In genomic region chr12:121765573-121765972, GRCh38 we compare ENCODE assay signal across 12 cellular contexts. TPM values are rescaled to one million over a fixed set of nuclear protein-coding genes. Genes with fewer than 3 reads are reported as not detected.
DNase-seq lines count a peak whose midpoint lies in the region; ATAC-seq and TF ChIP-seq lines count a peak whose summit lies in the region.
"Had no signal": no experiment of that assay in that cellular context is flagged by ENCODE, and none has a peak within 500 bp of the region (broad histone marks: within the 10 kb centered on the region; RNA-seq: fewer than 3 reads in every experiment).

No MANE protein-coding gene starts in this region.

- WGBS in esophagus muscularis mucosa = 43% methylated on average over 4 of the region's 5 CpGs

- no peaks in the 10 kb centered on the region for H3K27me3 Mint-ChIP-seq in osteocyte (ENCODE audit: unreplicated experiment)

- H3K4me1 Mint-ChIP-seq in osteocyte (ENCODE audit: unreplicated experiment) = peaks cover 35% of the 10 kb centered on the region

- H3K27ac Mint-ChIP-seq in osteocyte (ENCODE audit: unreplicated experiment) = no peak overlapping the region
- H3K27ac Mint-ChIP-seq: immature natural killer cell had no signal

- ATAC-seq in GM18498 (IDR thresholded peaks at IDR 0.05; ENCODE audit: unreplicated experiment) (no peak), GM18511 (IDR thresholded peaks at IDR 0.05; ENCODE audit: unreplicated experiment) (no peak)
- ATAC-seq: right cardiac atrium had no signal

- no peak overlapping the region for H3K4me3 Mint-ChIP-seq in osteocyte (ENCODE audit: unreplicated experiment)
- H3K4me3 Mint-ChIP-seq: immature natural killer cell had no signal

- H3K27ac ChIP-seq in esophagus muscularis mucosa (replicated peaks in 1 of 4) = peak overlapping the region; percentile 35 to 73 (median 64)
- H3K27ac ChIP-seq: cardiac muscle cell had no signal

- H3K9me3 ChIP-seq in esophagus muscularis mucosa = no peaks in the 10 kb centered on the region

- no peak for TF ChIP-seq POLR2A in esophagus muscularis mucosa (IDR thresholded peaks at IDR 0.05; ENCODE audit: low read depth)

- DNase-seq in GM04503 (ENCODE audit: low read depth) (peak; percentile 32), esophagus muscularis mucosa (ENCODE audit: extremely low spot score) (no peak), skeletal muscle cell (ENCODE audit: low read depth) (peak; percentile 82), osteocyte (ENCODE audit: extremely low spot score, unreplicated experiment) (no peak), NCI-H2196 treated with DMSO at 0.1 percent for 48 hours (lab: John Stamatoyannopoulos, UW; ENCODE audit: unreplicated experiment) (no peak)
- DNase-seq: activated CD4-positive, alpha-beta T cell treated with anti-CD3 and anti-CD28 coated beads for 4 hours; immature natural killer cell had no signal

- H3K27me3 ChIP-seq in esophagus muscularis mucosa = no peaks in the 10 kb centered on the region
- H3K27me3 ChIP-seq: cardiac muscle cell had no signal

- H3K4me3 ChIP-seq in esophagus muscularis mucosa (no peak overlapping the region), skeletal muscle cell (ENCODE audit: low read depth, low read length) (no peak overlapping the region)
- H3K4me3 ChIP-seq: cardiac muscle cell had no signal

- no peaks in the 10 kb centered on the region for H3K36me3 Mint-ChIP-seq in osteocyte (ENCODE audit: unreplicated experiment)
- H3K36me3 Mint-ChIP-seq: immature natural killer cell had no signal

- H3K36me3 ChIP-seq in esophagus muscularis mucosa = peaks cover 0 to 4% (median 2%) of the 10 kb centered on the region in 4 donors
- H3K36me3 ChIP-seq: cardiac muscle cell had no signal

- intact Hi-C loops in esophagus muscularis mucosa (cut with DNase I) = no loop called here

- H3K4me1 ChIP-seq in esophagus muscularis mucosa = peaks cover 46 to 69% (median 59%) of the 10 kb centered on the region in 4 donors

- no peak for TF ChIP-seq EP300 in esophagus muscularis mucosa (IDR thresholded peaks at IDR 0.05)

- no peaks in the 10 kb centered on the region for H3K9me3 Mint-ChIP-seq in osteocyte (ENCODE audit: unreplicated experiment)
- H3K9me3 Mint-ChIP-seq: immature natural killer cell had no signal

- TF ChIP-seq CTCF in esophagus muscularis mucosa (IDR thresholded peaks at IDR 0.05) (no peak), osteocyte (IDR thresholded peaks at IDR 0.05) (no peak)

TF ChIP-seq in PFSK-1, 5 proteins besides CTCF, POLR2A, EP300 and RAD21:
- TF ChIP-seq REST (IDR thresholded peaks at IDR 0.05; ENCODE audit: insufficient read depth in 1 of 2, low read depth in 2 of 2, low read length in 2 of 2) (0 out of 4 replicates have a peak, but pooled peaks of 1 of the 2 experiments have one; percentile 25), TAF1 (IDR thresholded peaks at IDR 0.05; ENCODE audit: borderline replicate concordance, insufficient read depth, low read length) (peak; percentile 43; the same call in 1 of the 2 replicates), POLR2AphosphoS5 (IDR thresholded peaks at IDR 0.05; ENCODE audit: low read depth, low read length) (peak; percentile 64; the same call in 1 of the 2 replicates), FOXP2 (optimal IDR thresholded peaks at IDR 0.05; ENCODE audit: borderline replicate concordance, extremely low read depth, extremely low read length, insufficient read depth) (no peak), SIN3A (IDR thresholded peaks at IDR 0.05; ENCODE audit: borderline replicate concordance, insufficient read depth, low read length) (no peak)
TF ChIP-seq in PFSK-1: peak in this region for 3.

RNA-seq across cellular contexts. Expression of gene RHOF, which starts 27.9 kb away (rescaled TPM):
- 43.1 TPM for polyA plus RNA-seq in PFSK-1 (2012; ENCODE audit: insufficient read length, low read depth)
- 10 to 100 TPM in 3 of 4 donors, 1 to 10 TPM in 1; 7.0 to 23.2 (median 15.9) TPM for total RNA-seq in esophagus muscularis mucosa
- 11.3 and 11.9 TPM in 2 replicates for total RNA-seq in osteocyte

RNA-seq across cellular contexts. Expression of gene SETD1B, which starts 38.2 kb away (rescaled TPM):
- 10.3 TPM for polyA plus RNA-seq in PFSK-1 (2012; ENCODE audit: insufficient read length, low read depth)
- total RNA-seq in esophagus muscularis mucosa (10 to 100 TPM in 3 of 4 donors, 1 to 10 TPM in 1; 9.4 to 27.1 (median 19.9) TPM), osteocyte (21.0 and 21.8 TPM in 2 replicates)

RNA-seq across cellular contexts. Expression of gene TMEM120B, which starts 53.0 kb away (rescaled TPM):
- polyA plus RNA-seq in PFSK-1 (2012; ENCODE audit: insufficient read length, low read depth) = 25.5 TPM
- total RNA-seq in esophagus muscularis mucosa (10 to 100 TPM in 1 of 4 donors, 1 to 10 TPM in 3; 4.5 to 14.1 (median 6.4) TPM), osteocyte (10.2 and 13.2 TPM in 2 replicates)

Comparison
In these comparisons a context has a peak if more than half of its experiments do, and no peak if none do; other contexts are left out.
1. DNase-seq: peak in GM04503 (single experiment) and skeletal muscle cell (single experiment); none in esophagus muscularis mucosa (single experiment), osteocyte (single experiment) and NCI-H2196 treated with DMSO at 0.1 percent for 48 hours (single experiment).